ENCODE assay signal across 8 cellular contexts in the genomic region with DNA sequence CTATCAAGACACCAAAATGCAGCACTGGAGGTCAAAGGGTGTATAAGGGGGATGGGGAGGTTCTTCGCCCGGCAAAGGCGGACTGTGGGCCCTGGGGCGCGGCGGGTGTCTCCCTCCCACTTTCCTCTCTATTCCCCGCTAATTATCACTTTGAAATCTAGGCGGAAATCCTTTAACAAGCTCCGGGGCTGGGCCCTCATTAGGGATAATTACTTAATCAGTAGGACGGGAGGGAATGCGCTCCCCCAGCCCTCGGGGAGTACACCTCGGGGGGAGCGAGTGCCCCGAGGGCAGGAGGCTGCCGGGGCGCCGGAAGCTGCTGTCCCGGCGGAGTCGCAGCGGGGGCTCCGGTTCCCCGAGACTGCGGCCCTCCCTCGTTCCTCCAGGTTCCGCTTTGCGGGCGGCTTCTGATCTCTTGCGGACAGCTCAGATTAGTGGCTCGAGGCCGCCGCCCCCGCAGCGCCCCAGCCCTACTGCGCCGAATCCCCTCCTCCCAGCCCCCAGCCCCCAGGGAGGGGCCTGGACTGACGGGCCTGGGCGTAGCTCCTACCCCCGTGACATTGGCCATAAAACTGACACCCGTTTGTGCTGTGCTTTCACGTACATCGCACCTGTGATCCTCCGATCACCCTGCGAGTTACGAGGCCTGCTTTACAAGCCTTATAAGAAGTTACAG. TPM values are rescaled to one million over a fixed set of nuclear protein-coding genes. Genes with fewer than 3 reads are reported as not detected.
DNase-seq lines count a peak whose midpoint lies in the region; ATAC-seq and TF ChIP-seq lines count a peak whose summit lies in the region.

No MANE protein-coding gene starts in this region.

- H3F3A ChIP-seq in GM23248 (ENCODE audit: insufficient read depth) (no peaks in the 10 kb centered on the region), neural cell (ENCODE audit: insufficient read depth, low read length, poor library complexity, severe bottlenecking) (no peaks in the 10 kb centered on the region)

- no peak for ATAC-seq in GM18517 (IDR thresholded peaks at IDR 0.05; ENCODE audit: unreplicated experiment)

- H4K20me1 ChIP-seq in GM23248 (ENCODE audit: insufficient read depth) = no peaks in the 10 kb centered on the region
- H4K20me1 ChIP-seq in neural cell (ENCODE audit: insufficient read depth) = no peaks in the 10 kb centered on the region

- H3K27ac ChIP-seq in GM23248 (no peak overlapping the region), neural cell (ENCODE audit: low read length) (no peak overlapping the region)

- WGBS in GM23248 (ENCODE audit: low coverage in 1 of 2, low lambda C conversion rate in 2 of 2, missing lambda C conversion rate in 2 of 2), 2 experiments = 12 to 13% methylated on average over 36 to 40 of the region's 46 CpGs

- TF ChIP-seq RAD21 in neural cell (conservative IDR thresholded peaks at IDR 0.05) = no peak

- TF ChIP-seq EP300 in neural cell (conservative IDR thresholded peaks at IDR 0.05; ENCODE audit: poor library complexity, severe bottlenecking) = no peak

- H3K9ac ChIP-seq in GM23248 (peak overlapping the region; percentile 42; the same call in 1 of the 2 replicates), neural cell (ENCODE audit: low read length) (no peak overlapping the region)

- peaks cover 41% of the 10 kb centered on the region for H3K27me3 ChIP-seq in GM23248 (replicated peaks; ENCODE audit: insufficient read depth)
- H3K27me3 ChIP-seq in neural cell (ENCODE audit: insufficient read depth, low read depth, low read length) = peaks cover 21% of the 10 kb centered on the region

- peak overlapping the region; percentile 82 for H2AFZ ChIP-seq in GM23248
- no peak overlapping the region for H2AFZ ChIP-seq in neural cell (ENCODE audit: low read depth, low read length)

- no peaks in the 10 kb centered on the region for H3K9me3 Mint-ChIP-seq in stimulated activated naive CD8-positive, alpha-beta T cell treated with anti-CD3 and anti-CD28 coated beads, Interleukin-15, Interleukin-2, amounts not matched to agents 100 ng/mL and 50 ng/mL, for 24 hours

- no peak for TF ChIP-seq CTCF in neural cell (IDR thresholded peaks at IDR 0.05; ENCODE audit: poor library complexity, severe bottlenecking)

- H3K4me2 ChIP-seq in GM23248 (ENCODE audit: unreplicated experiment) (peak overlapping the region; percentile 70), neural cell (ENCODE audit: low read length) (no peak overlapping the region)

- DNase-seq in C1 segment of cervical spinal cord (lab: John Stamatoyannopoulos, UW) (peak in 8 of 14 donors; percentile 5 to 70 (median 48)), GM23248 (peak; percentile 44), NCI-H82 treated with DMSO at 0.1 percent for 48 hours (lab: John Stamatoyannopoulos, UW; ENCODE audit: unreplicated experiment) (peak; percentile 14), fibroblast of peridontal ligament (ENCODE audit: extremely low read depth) (peak; percentile 3)
- peak; percentile 75 for DNase-seq in activated T-cell treated with anti-CD3 and anti-CD28 coated beads, Interleukin-2, amount 50 U/mL, for 1 hour

- peaks cover 20% of the 10 kb centered on the region for H3K4me1 Mint-ChIP-seq in stimulated activated naive CD8-positive, alpha-beta T cell treated with anti-CD3 and anti-CD28 coated beads, Interleukin-15, Interleukin-2, amounts not matched to agents 100 ng/mL and 50 ng/mL, for 24 hours (ENCODE audit: low read depth)

- no peaks in the 10 kb centered on the region for H3K9me3 ChIP-seq in GM23248 (ENCODE audit: low read depth)
- peaks cover 6% of the 10 kb centered on the region for H3K9me3 ChIP-seq in neural cell (ENCODE audit: low read length)

- H3K27ac Mint-ChIP-seq in stimulated activated naive CD8-positive, alpha-beta T cell treated with anti-CD3 and anti-CD28 coated beads, Interleukin-15, Interleukin-2, amounts not matched to agents 100 ng/mL and 50 ng/mL, for 24 hours = peak overlapping the region; percentile 74

- H3K4me1 ChIP-seq in GM23248 (ENCODE audit: insufficient read depth) = 0 out of 2 replicates have a peak, but pooled peaks cover 4% of the 10 kb centered on the region

- H3K79me2 ChIP-seq in GM23248 (ENCODE audit: insufficient read depth) = no peaks in the 10 kb centered on the region
- H3K79me2 ChIP-seq in neural cell (replicated peaks; ENCODE audit: insufficient read depth, low read length) = no peaks in the 10 kb centered on the region

- H3K27me3 Mint-ChIP-seq in stimulated activated naive CD8-positive, alpha-beta T cell treated with anti-CD3 and anti-CD28 coated beads, Interleukin-15, Interleukin-2, amounts not matched to agents 100 ng/mL and 50 ng/mL, for 24 hours = peaks cover 43% of the 10 kb centered on the region

- H3K4me3 Mint-ChIP-seq in stimulated activated naive CD8-positive, alpha-beta T cell treated with anti-CD3 and anti-CD28 coated beads, Interleukin-15, Interleukin-2, amounts not matched to agents 100 ng/mL and 50 ng/mL, for 24 hours = peak overlapping the region; percentile 78

- H3K9me2 ChIP-seq in GM23248 (ENCODE audit: insufficient read depth) (no peaks in the 10 kb centered on the region), neural cell (ENCODE audit: insufficient read depth, low read length) (no peaks in the 10 kb centered on the region)

- H3K4me3 ChIP-seq in GM23248 (peak overlapping the region; percentile 64), neural cell (ENCODE audit: low read length) (peak overlapping the region; percentile 48)

- in situ Hi-C loops in GM23248 (cut with MboI) = no loop called here

- no peaks in the 10 kb centered on the region for H3K36me3 ChIP-seq in GM23248 (ENCODE audit: low read depth)
- H3K36me3 ChIP-seq in neural cell (ENCODE audit: insufficient read depth, low read length) = no peaks in the 10 kb centered on the region

- no peaks in the 10 kb centered on the region for H3K36me3 Mint-ChIP-seq in stimulated activated naive CD8-positive, alpha-beta T cell treated with anti-CD3 and anti-CD28 coated beads, Interleukin-15, Interleukin-2, amounts not matched to agents 100 ng/mL and 50 ng/mL, for 24 hours (ENCODE audit: low read depth)

TF ChIP-seq in neural cell, 6 proteins besides CTCF, POLR2A, EP300 and RAD21:
- TF ChIP-seq SMC3 (conservative IDR thresholded peaks at IDR 0.05; ENCODE audit: poor library complexity) (no peak), EZH2 (IDR thresholded peaks at IDR 0.05; ENCODE audit: borderline replicate concordance, insufficient read depth, low read length, poor library complexity, severe bottlenecking) (no peak), TAF1 (IDR thresholded peaks at IDR 0.05; ENCODE audit: low read depth) (no peak), MXI1 (conservative IDR thresholded peaks at IDR 0.05; ENCODE audit: poor library complexity, severe bottlenecking) (no peak), POLR2AphosphoS5 (IDR thresholded peaks at IDR 0.05) (no peak)
- TF ChIP-seq, protein P1, sequence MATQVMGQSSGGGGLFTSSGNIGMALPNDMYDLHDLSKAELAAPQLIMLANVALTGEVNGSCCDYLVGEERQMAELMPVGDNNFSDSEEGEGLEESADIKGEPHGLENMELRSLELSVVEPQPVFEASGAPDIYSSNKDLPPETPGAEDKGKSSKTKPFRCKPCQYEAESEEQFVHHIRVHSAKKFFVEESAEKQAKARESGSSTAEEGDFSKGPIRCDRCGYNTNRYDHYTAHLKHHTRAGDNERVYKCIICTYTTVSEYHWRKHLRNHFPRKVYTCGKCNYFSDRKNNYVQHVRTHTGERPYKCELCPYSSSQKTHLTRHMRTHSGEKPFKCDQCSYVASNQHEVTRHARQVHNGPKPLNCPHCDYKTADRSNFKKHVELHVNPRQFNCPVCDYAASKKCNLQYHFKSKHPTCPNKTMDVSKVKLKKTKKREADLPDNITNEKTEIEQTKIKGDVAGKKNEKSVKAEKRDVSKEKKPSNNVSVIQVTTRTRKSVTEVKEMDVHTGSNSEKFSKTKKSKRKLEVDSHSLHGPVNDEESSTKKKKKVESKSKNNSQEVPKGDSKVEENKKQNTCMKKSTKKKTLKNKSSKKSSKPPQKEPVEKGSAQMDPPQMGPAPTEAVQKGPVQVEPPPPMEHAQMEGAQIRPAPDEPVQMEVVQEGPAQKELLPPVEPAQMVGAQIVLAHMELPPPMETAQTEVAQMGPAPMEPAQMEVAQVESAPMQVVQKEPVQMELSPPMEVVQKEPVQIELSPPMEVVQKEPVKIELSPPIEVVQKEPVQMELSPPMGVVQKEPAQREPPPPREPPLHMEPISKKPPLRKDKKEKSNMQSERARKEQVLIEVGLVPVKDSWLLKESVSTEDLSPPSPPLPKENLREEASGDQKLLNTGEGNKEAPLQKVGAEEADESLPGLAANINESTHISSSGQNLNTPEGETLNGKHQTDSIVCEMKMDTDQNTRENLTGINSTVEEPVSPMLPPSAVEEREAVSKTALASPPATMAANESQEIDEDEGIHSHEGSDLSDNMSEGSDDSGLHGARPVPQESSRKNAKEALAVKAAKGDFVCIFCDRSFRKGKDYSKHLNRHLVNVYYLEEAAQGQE (IDR thresholded peaks at IDR 0.05; ENCODE audit: borderline replicate concordance) = no peak

RNA-seq across cellular contexts. Expression of gene MUCL3, which starts 14.7 kb away (rescaled TPM):
- not detected in 2 replicates for total RNA-seq in GM23248 (2014; rRNA removed; shearing (Covaris generic))
- polyA plus RNA-seq in GM23248 (2016; fragmentation: Nextera tagmentation; extraction: Ambion mirVana) (not detected in 2 replicates), neural cell (not detected in 2 replicates)
- polyA minus RNA-seq in neural cell = not detected in 2 replicates

RNA-seq across cellular contexts. Expression of gene SFTA2, which starts 23.5 kb away (rescaled TPM):
- not detected in 2 replicates for total RNA-seq in GM23248 (2014; rRNA removed; shearing (Covaris generic))
- polyA plus RNA-seq in GM23248 (2016; fragmentation: Nextera tagmentation; extraction: Ambion mirVana) = not detected in 2 replicates
- polyA plus RNA-seq in neural cell = not detected in 2 replicates
- not detected in 2 replicates for polyA minus RNA-seq in neural cell

RNA-seq across cellular contexts. Expression of gene MUC21, which starts 28.0 kb away (rescaled TPM):
- total RNA-seq in GM23248 (2014; rRNA removed; shearing (Covaris generic)) = not detected in 2 replicates
- polyA plus RNA-seq in GM23248 (2016; fragmentation: Nextera tagmentation; extraction: Ambion mirVana) = not detected in 2 replicates
- polyA plus RNA-seq in neural cell = not detected in 2 replicates
- not detected in 2 replicates for polyA minus RNA-seq in neural cell

RNA-seq across cellular contexts. Expression of gene VARS2, which starts 41.5 kb away (rescaled TPM):
- total RNA-seq in GM23248 (2014; rRNA removed; shearing (Covaris generic)) = 11.9 and 20.8 TPM in 2 replicates
- 8.5 and 9.9 TPM in 2 replicates for polyA plus RNA-seq in GM23248 (2016; fragmentation: Nextera tagmentation; extraction: Ambion mirVana)
- 93.4 and 125 TPM in 2 replicates for polyA plus RNA-seq in neural cell
- 35.2 and 36.0 TPM in 2 replicates for polyA minus RNA-seq in neural cell

RNA-seq across cellular contexts. Expression of gene GTF2H4, which starts 47.5 kb away (rescaled TPM):
- total RNA-seq in GM23248 (2014; rRNA removed; shearing (Covaris generic)) = 12.8 and 21.7 TPM in 2 replicates
- polyA plus RNA-seq in GM23248 (2016; fragmentation: Nextera tagmentation; extraction: Ambion mirVana) (5.3 and 5.4 TPM in 2 replicates), neural cell (87.7 and 101 TPM in 2 replicates)
- 45.0 and 47.0 TPM in 2 replicates for polyA minus RNA-seq in neural cell

Comparison
In these comparisons a context has a peak if more than half of its experiments do, and no peak if none do; other contexts are left out.
1. DNase-seq: peak in every context shown above with its lines; median percentile 75 in activated T-cell treated with anti-CD3 and anti-CD28 coated beads, Interleukin-2, amount 50 U/mL, for 1 hour; 48 in C1 segment of cervical spinal cord; 44 in GM23248; 14 in NCI-H82 treated with DMSO at 0.1 percent for 48 hours; 3 in fibroblast of peridontal ligament.